Comparison of ENCODE assay signal across 22 cellular contexts in genomic region chr16:68035227-68035626, GRCh38. TPM values are rescaled to one million over a fixed set of nuclear protein-coding genes. Genes with fewer than 3 reads are reported as not detected.
A peak's percentile ranks its signal among the peaks of the same experiment; 100 is the strongest.
DNase-seq lines count a peak whose midpoint lies in the region; ATAC-seq, FAIRE-seq and TF ChIP-seq lines count a peak whose summit lies in the region.
"Had no signal": no experiment of that assay in that cellular context is flagged by ENCODE, and none has a peak within 500 bp of the region (broad histone marks: within the 10 kb centered on the region; RNA-seq: fewer than 3 reads in every experiment).

No MANE protein-coding gene starts in this region.

- peaks cover 0 to 3% of the 10 kb centered on the region in 2 experiments for H3K36me3 ChIP-seq in SK-N-SH (replicated peaks in 1 of 2; ENCODE audit: control insufficient read depth in 1 of 2, insufficient read depth in 2 of 2, low read length in 1 of 2)

- H3K9me3 ChIP-seq in SK-N-SH = no peaks in the 10 kb centered on the region

- H3F3A ChIP-seq in SK-N-SH (replicated peaks; ENCODE audit: insufficient read depth) = peaks cover 3% of the 10 kb centered on the region

- no peak overlapping the region for H3K27ac ChIP-seq in SK-N-SH (ENCODE audit: low read depth in 2 of 2, low read length in 1 of 2)
- H3K27ac ChIP-seq: C4-2B had no signal

- no peaks in the 10 kb centered on the region for H3K4me1 ChIP-seq in SK-N-SH (ENCODE audit: control insufficient read depth in 1 of 2, insufficient read depth in 2 of 2, low read depth in 1 of 2, low read length in 1 of 2)

- no peak for TF ChIP-seq CTCF in SK-N-SH (IDR thresholded peaks at IDR 0.05)

- H3K27me3 ChIP-seq in SK-N-SH (ENCODE audit: insufficient read depth) = no peaks in the 10 kb centered on the region

- H3K4me1 Mint-ChIP-seq in activated CD8-positive, alpha-beta memory T cell treated with anti-CD3 and anti-CD28 coated beads, Interleukin-2, amount 10 ng/mL, durations not matched to agents 7 days and 5 days = peaks cover 52% of the 10 kb centered on the region

- no peaks in the 10 kb centered on the region for H3K27me3 Mint-ChIP-seq in activated CD8-positive, alpha-beta memory T cell treated with anti-CD3 and anti-CD28 coated beads, Interleukin-2, amount 10 ng/mL, durations not matched to agents 7 days and 5 days
- H3K27me3 Mint-ChIP-seq: CD8-positive, alpha-beta memory T cell had no signal

- H3K4me3 Mint-ChIP-seq in activated CD8-positive, alpha-beta memory T cell treated with anti-CD3 and anti-CD28 coated beads, Interleukin-2, amount 10 ng/mL, durations not matched to agents 7 days and 5 days = no peak overlapping the region

- POLR2A ChIA-PET in SK-N-SH (lab: Yijun Ruan, JAX) = no interaction called here

- no peaks in the 10 kb centered on the region for H3K79me2 ChIP-seq in SK-N-SH (ENCODE audit: insufficient read depth)

- H2AFZ ChIP-seq in SK-N-SH (ENCODE audit: low read depth) = no peak overlapping the region

- no peak overlapping the region for H3K9ac ChIP-seq in SK-N-SH

- H3K9me3 Mint-ChIP-seq in activated CD8-positive, alpha-beta memory T cell treated with anti-CD3 and anti-CD28 coated beads, Interleukin-2, amount 10 ng/mL, durations not matched to agents 7 days and 5 days (ENCODE audit: low read depth) = no peaks in the 10 kb centered on the region
- H3K9me3 Mint-ChIP-seq: CD8-positive, alpha-beta memory T cell had no signal

- no peaks in the 10 kb centered on the region for H4K20me1 ChIP-seq in SK-N-SH (ENCODE audit: insufficient read depth)

- 95% methylated on average over 2 of the region's 2 CpGs for WGBS in SK-N-SH (ENCODE audit: low lambda C conversion rate)

- CTCF ChIA-PET in SK-N-SH (lab: Yijun Ruan, JAX) = interaction anchor here (0.7 to 1.2 kb wide), 2 partner anchors 40 to 514 kb away, joined by 3 to 4 read pairs; no protein-coding TSS in a partner anchor
- CTCF ChIA-PET in activated CD8-positive, alpha-beta memory T cell treated with anti-CD3 and anti-CD28 coated beads, Interleukin-2, amount 10 ng/mL, durations not matched to agents 7 days and 5 days (lab: Charles Lee) = interaction anchor here (1.4 kb wide), 1 partner anchor 12 kb away, joined by 4 read pairs; no protein-coding TSS in a partner anchor

- no peak for TF ChIP-seq EP300 in SK-N-SH (IDR thresholded peaks at IDR 0.05; ENCODE audit: borderline replicate concordance in 1 of 2, low read depth in 1 of 2, low read length in 1 of 2)

- H3K27ac Mint-ChIP-seq in activated CD8-positive, alpha-beta memory T cell treated with anti-CD3 and anti-CD28 coated beads, Interleukin-2, amount 10 ng/mL, durations not matched to agents 7 days and 5 days = no peak overlapping the region

- no peak for TF ChIP-seq RAD21 in SK-N-SH (IDR thresholded peaks at IDR 0.05; ENCODE audit: low read length)

- no peak overlapping the region for H3K4me3 ChIP-seq in SK-N-SH (ENCODE audit: low read depth in 2 of 2, low read length in 1 of 2)

- peak; percentile 60; the same call in 2 of the 3 replicates for ATAC-seq in SK-N-SH treated with all-trans-retinoic acid at 6 μM for 48 hours
- no peak for ATAC-seq in HG03135 (IDR thresholded peaks at IDR 0.05; ENCODE audit: unreplicated experiment)
- ATAC-seq in GM21367 (IDR thresholded peaks at IDR 0.05; ENCODE audit: unreplicated experiment) = no peak
- no peak for ATAC-seq in activated CD8-positive, alpha-beta memory T cell treated with anti-CD3 and anti-CD28 coated beads, Interleukin-2, amount 10 ng/mL, durations not matched to agents 7 days and 5 days
- ATAC-seq: HepG2, Panc1 had no signal

- H3K9me2 ChIP-seq in SK-N-SH = no peaks in the 10 kb centered on the region

- H3K4me2 ChIP-seq in SK-N-SH = no peak overlapping the region

- no peak for DNase-seq in SK-N-SH
- no peak for DNase-seq in HTR-8/SVneo (ENCODE audit: insufficient read length, low spot score)
- DNase-seq in OCI-M1 (lab: John Stamatoyannopoulos, UW) = peak; percentile 13
- DNase-seq in left kidney (ENCODE audit: low read depth, low spot score) = peak; percentile 12
- DNase-seq in activated CD8-positive, alpha-beta memory T cell treated with anti-CD3 and anti-CD28 coated beads, Interleukin-2, amount 10 ng/mL, durations not matched to agents 7 days and 5 days = no peak
- DNase-seq: Calu3; CD8-positive, alpha-beta memory T cell; DMS79; H7; KBM-7; NCI-H1105; NCI-H146; NCI-H2029; NCI-H2227 treated with DMSO at 0.1 percent for 48 hours; NCI-H510A had no signal

- peaks cover 18% of the 10 kb centered on the region for H3K36me3 Mint-ChIP-seq in activated CD8-positive, alpha-beta memory T cell treated with anti-CD3 and anti-CD28 coated beads, Interleukin-2, amount 10 ng/mL, durations not matched to agents 7 days and 5 days

- FAIRE-seq in HTR-8/SVneo (lab: Jason Lieb, UNC) = peak; percentile 40
- FAIRE-seq: A204.1, HepG2 had no signal

TF ChIP-seq in SK-N-SH treated with all-trans-retinoic acid at 6 μM for 48 hours, 23 proteins besides CTCF, POLR2A, EP300 and RAD21 (continues in another document):
- no peak for TF ChIP-seq ARNTL (CRISPR knock-in tag; IDR thresholded peaks at IDR 0.05; ENCODE audit: borderline replicate concordance, low read depth)
- TF ChIP-seq RARB (CRISPR knock-in tag; IDR thresholded peaks at IDR 0.05) = no peak
- no peak for TF ChIP-seq POU6F1 (CRISPR knock-in tag; IDR thresholded peaks at IDR 0.05; ENCODE audit: borderline replicate concordance, low read depth)

TF ChIP-seq in SK-N-SH, 30 proteins besides CTCF, POLR2A, EP300 and RAD21 (continues in another document):
- TF ChIP-seq CHD2 (IDR thresholded peaks at IDR 0.05; ENCODE audit: low read length, partially characterized antibody) = no peak
- no peak for TF ChIP-seq MAX (IDR thresholded peaks at IDR 0.05; ENCODE audit: low read depth)
- no peak for TF ChIP-seq NRF1 (IDR thresholded peaks at IDR 0.05; ENCODE audit: low read depth, low read length)
- no peak for TF ChIP-seq JUND (IDR thresholded peaks at IDR 0.05)
- TF ChIP-seq EZH2phosphoT487 (IDR thresholded peaks at IDR 0.05; ENCODE audit: borderline replicate concordance, low read depth) = no peak
- no peak for TF ChIP-seq FOXM1 (IDR thresholded peaks at IDR 0.05; ENCODE audit: low read depth)
- no peak for TF ChIP-seq REST (IDR thresholded peaks at IDR 0.05; ENCODE audit: low read depth, low read length)
- TF ChIP-seq RXRA (IDR thresholded peaks at IDR 0.05; ENCODE audit: borderline replicate concordance, low read depth) = no peak

RNA-seq across cellular contexts. Expression of gene DUS2, which starts 12.1 kb away (rescaled TPM):
- polyA plus RNA-seq in SK-N-SH (2012; rRNA removed) = 16.1 and 16.5 TPM in 2 replicates
- polyA plus RNA-seq in SK-N-SH (2012; cell fraction: cytosol; rRNA removed) = 12.5 and 13.5 TPM in 2 replicates
- polyA plus RNA-seq in SK-N-SH (2012; cell fraction: nucleus; rRNA removed) = 34.3 and 35.8 TPM in 2 replicates
- 10 to 100 TPM; 28.4 to 32.0 TPM for total RNA-seq in activated CD8-positive, alpha-beta memory T cell treated with anti-CD3 and anti-CD28 coated beads, Interleukin-2, amount 10 ng/mL, durations not matched to agents 7 days and 5 days

RNA-seq across cellular contexts. Expression of gene DDX28, which starts 12.2 kb away (rescaled TPM):
- 10.8 and 12.0 TPM in 2 replicates for polyA plus RNA-seq in SK-N-SH (2012; rRNA removed)
- 7.0 and 10.5 TPM in 2 replicates for polyA plus RNA-seq in SK-N-SH (2012; cell fraction: cytosol; rRNA removed)
- polyA plus RNA-seq in SK-N-SH (2012; cell fraction: nucleus; rRNA removed) = 7.4 and 9.3 TPM in 2 replicates
- 10 to 100 TPM; 14.8 to 20.8 TPM for total RNA-seq in activated CD8-positive, alpha-beta memory T cell treated with anti-CD3 and anti-CD28 coated beads, Interleukin-2, amount 10 ng/mL, durations not matched to agents 7 days and 5 days

RNA-seq across cellular contexts. Expression of gene DPEP2NB, which starts 19.5 kb away (rescaled TPM):
- not detected in 2 replicates for polyA plus RNA-seq in SK-N-SH (2012; rRNA removed)
- not detected in 2 replicates for polyA plus RNA-seq in SK-N-SH (2012; cell fraction: cytosol; rRNA removed)
- not detected in 2 replicates for polyA plus RNA-seq in SK-N-SH (2012; cell fraction: nucleus; rRNA removed)
- not detected for total RNA-seq in activated CD8-positive, alpha-beta memory T cell treated with anti-CD3 and anti-CD28 coated beads, Interleukin-2, amount 10 ng/mL, durations not matched to agents 7 days and 5 days
- total RNA-seq: Calu3; CD8-positive, alpha-beta memory T cell; H7; HepG2 had no signal
- polyA plus RNA-seq: CD8-positive, alpha-beta memory T cell; HepG2 had no signal

RNA-seq across cellular contexts. Expression of gene DPEP2, which starts 35.9 kb away (rescaled TPM):
- not detected in 2 replicates for polyA plus RNA-seq in SK-N-SH (2012; rRNA removed)
- polyA plus RNA-seq in SK-N-SH (2012; cell fraction: cytosol; rRNA removed) = not detected in 2 replicates
- not detected in 2 replicates for polyA plus RNA-seq in SK-N-SH (2012; cell fraction: nucleus; rRNA removed)
- total RNA-seq in activated CD8-positive, alpha-beta memory T cell treated with anti-CD3 and anti-CD28 coated beads, Interleukin-2, amount 10 ng/mL, durations not matched to agents 7 days and 5 days = 1 to 10 TPM; 4.5 to 4.7 TPM
- total RNA-seq: Calu3, H7, HepG2 had no signal

RNA-seq across cellular contexts. Expression of gene NFATC3, which starts 49.9 kb away (rescaled TPM):
- 5.7 and 7.8 TPM in 2 replicates for polyA plus RNA-seq in SK-N-SH (2012; rRNA removed)
- polyA plus RNA-seq in SK-N-SH (2012; cell fraction: cytosol; rRNA removed) = 7.1 and 7.9 TPM in 2 replicates
- 5.9 and 9.0 TPM in 2 replicates for polyA plus RNA-seq in SK-N-SH (2012; cell fraction: nucleus; rRNA removed)
- 100 to 1,000 TPM; 176 to 183 TPM for total RNA-seq in activated CD8-positive, alpha-beta memory T cell treated with anti-CD3 and anti-CD28 coated beads, Interleukin-2, amount 10 ng/mL, durations not matched to agents 7 days and 5 days

Comparison
In these comparisons a context has a peak if more than half of its experiments do, and no peak if none do; other contexts are left out.
1. DNase-seq: peak in OCI-M1 (single experiment) and left kidney (single experiment); none in SK-N-SH (single experiment), HTR-8/SVneo (single experiment) and activated CD8-positive, alpha-beta memory T cell treated with anti-CD3 and anti-CD28 coated beads, Interleukin-2, amount 10 ng/mL, durations not matched to agents 7 days and 5 days (single experiment).